In genomic region chr15:58934114-58934447, GRCh38 we compare ENCODE assay signal across 8 cellular contexts. TPM values are rescaled to one million over a fixed set of nuclear protein-coding genes. Genes with fewer than 3 reads are reported as not detected.
DNase-seq lines count a peak whose midpoint lies in the region; ATAC-seq and TF ChIP-seq lines count a peak whose summit lies in the region.

No MANE protein-coding gene starts in this region.

- no peaks in the 10 kb centered on the region for H3K9me3 Mint-ChIP-seq in activated CD4-positive, alpha-beta T cell treated with anti-CD3 and anti-CD28 coated beads for 36 hours (ENCODE audit: low read depth)

- no peak for ATAC-seq in activated CD4-positive, alpha-beta T cell treated with anti-CD3 and anti-CD28 coated beads for 36 hours
- ATAC-seq in left lung (peak; percentile 38), GM18502 (IDR thresholded peaks at IDR 0.05; ENCODE audit: poor library complexity, unreplicated experiment) (no peak)

- 22% methylated on average over 4 of the region's 4 CpGs for WGBS in thymus

- H3K4me1 ChIP-seq in left lung: peaks cover 11 to 32% of the 10 kb centered on the region in 2 donors
- peaks cover 3% of the 10 kb centered on the region for H3K4me1 ChIP-seq in thymus (ENCODE audit: control insufficient read depth, insufficient read depth, low read length)

- H3K27ac Mint-ChIP-seq in activated CD4-positive, alpha-beta T cell treated with anti-CD3 and anti-CD28 coated beads for 36 hours: peak overlapping the region; percentile 94

- H3K27me3 ChIP-seq in left lung (no peaks in the 10 kb centered on the region), thymus (ENCODE audit: control insufficient read depth, insufficient read depth) (no peaks in the 10 kb centered on the region)

- H3K9me3 ChIP-seq in left lung: no peaks in the 10 kb centered on the region
- no peaks in the 10 kb centered on the region for H3K9me3 ChIP-seq in thymus (ENCODE audit: control insufficient read depth)

- CTCF ChIA-PET in activated CD4-positive, alpha-beta T cell treated with anti-CD3 and anti-CD28 coated beads for 36 hours (lab: Charles Lee): interaction anchor here (0.6 to 1.2 kb wide), 2 partner anchors 23 to 1636 kb away, joined by 3 read pairs; no protein-coding TSS in a partner anchor

- H3K36me3 ChIP-seq in left lung (peaks cover 0 to 5% of the 10 kb centered on the region in 2 donors), thymus (ENCODE audit: control insufficient read depth, insufficient read depth) (no peaks in the 10 kb centered on the region)

- intact Hi-C loops in activated CD4-positive, alpha-beta T cell treated with anti-CD3 and anti-CD28 coated beads for 36 hours (cut with DNase I, micrococcal nuclease): loop anchor here (5.0 to 10.0 kb wide), 2 partner anchors 721 to 1227 kb away; partner anchors contain the start of genes GTF2A2 (in 1 of the 2) and POLR2M (in 1 of the 2)
- intact Hi-C loops in left lung (cut with DNase I): no loop called here

- H3K36me3 Mint-ChIP-seq in activated CD4-positive, alpha-beta T cell treated with anti-CD3 and anti-CD28 coated beads for 36 hours (ENCODE audit: low read depth): peaks cover 15% of the 10 kb centered on the region

- H3K27me3 Mint-ChIP-seq in activated CD4-positive, alpha-beta T cell treated with anti-CD3 and anti-CD28 coated beads for 36 hours: no peaks in the 10 kb centered on the region

- peaks cover 17% of the 10 kb centered on the region for H3K4me1 Mint-ChIP-seq in activated CD4-positive, alpha-beta T cell treated with anti-CD3 and anti-CD28 coated beads for 36 hours

- TF ChIP-seq CTCF in astrocyte of the spinal cord (IDR thresholded peaks at IDR 0.05; ENCODE audit: low read depth, low read length) (no peak), left lung (IDR thresholded peaks at IDR 0.05) (no peak)

- POLR2A ChIA-PET in activated CD4-positive, alpha-beta T cell treated with anti-CD3 and anti-CD28 coated beads for 36 hours (lab: Charles Lee): no interaction called here

- H3K4me3 Mint-ChIP-seq in activated CD4-positive, alpha-beta T cell treated with anti-CD3 and anti-CD28 coated beads for 36 hours: peak overlapping the region; percentile 90

- DNase-seq in activated CD4-positive, alpha-beta T cell treated with anti-CD3 and anti-CD28 coated beads for 36 hours: no peak
- DNase-seq in activated CD4-positive, alpha-beta T cell treated with anti-CD3 and anti-CD28 coated beads, Interleukin-2, amount 50 U/mL, for 4 hours: no peak
- DNase-seq in astrocyte of the spinal cord (ENCODE audit: low read depth, low spot score) (no peak), left lung (no peak), NCI-H1417 treated with DMSO at 0.1 percent for 48 hours (lab: John Stamatoyannopoulos, UW) (no peak), foreskin melanocyte (no peak)

- H3K27ac ChIP-seq in left lung (peak overlapping the region; percentile 96 to 100), thymus (ENCODE audit: low read depth) (peak overlapping the region; percentile 99)

- H3K4me3 ChIP-seq in astrocyte of the spinal cord (ENCODE audit: low read depth, low read length): peak overlapping the region; percentile 53
- peak overlapping the region; percentile 68 to 77 for H3K4me3 ChIP-seq in left lung
- H3K4me3 ChIP-seq in thymus (ENCODE audit: low read length): peak overlapping the region; percentile 99

- in situ Hi-C loops in astrocyte of the spinal cord (cut with HindIII; ENCODE audit: low sequenced_read_pairs): no loop called here

RNA-seq across cellular contexts. Expression of gene SLTM, which starts 0.6 kb away (rescaled TPM):
- total RNA-seq in activated CD4-positive, alpha-beta T cell treated with anti-CD3 and anti-CD28 coated beads for 36 hours: 10 to 100 TPM; 85.6 to 85.9 TPM
- total RNA-seq in left lung: 10 to 100 TPM; 57.4 to 87.7 TPM
- polyA plus RNA-seq in thymus: 104 TPM

RNA-seq across cellular contexts. Expression of gene RNF111, which starts 53.4 kb away (rescaled TPM):
- total RNA-seq in activated CD4-positive, alpha-beta T cell treated with anti-CD3 and anti-CD28 coated beads for 36 hours: 10 to 100 TPM; 27.0 to 36.0 TPM
- 10 to 100 TPM; 34.1 to 38.9 TPM for total RNA-seq in left lung
- 18.3 TPM for polyA plus RNA-seq in thymus

Comparison
In these comparisons a context has a peak if more than half of its experiments do, and no peak if none do; other contexts are left out.
1. intact Hi-C loops: an anchor here in activated CD4-positive, alpha-beta T cell treated with anti-CD3 and anti-CD28 coated beads for 36 hours (5.0 to 10.0 kb wide); none called in left lung.